ENCODE assay signal across 8 cellular contexts in the genomic region with DNA sequence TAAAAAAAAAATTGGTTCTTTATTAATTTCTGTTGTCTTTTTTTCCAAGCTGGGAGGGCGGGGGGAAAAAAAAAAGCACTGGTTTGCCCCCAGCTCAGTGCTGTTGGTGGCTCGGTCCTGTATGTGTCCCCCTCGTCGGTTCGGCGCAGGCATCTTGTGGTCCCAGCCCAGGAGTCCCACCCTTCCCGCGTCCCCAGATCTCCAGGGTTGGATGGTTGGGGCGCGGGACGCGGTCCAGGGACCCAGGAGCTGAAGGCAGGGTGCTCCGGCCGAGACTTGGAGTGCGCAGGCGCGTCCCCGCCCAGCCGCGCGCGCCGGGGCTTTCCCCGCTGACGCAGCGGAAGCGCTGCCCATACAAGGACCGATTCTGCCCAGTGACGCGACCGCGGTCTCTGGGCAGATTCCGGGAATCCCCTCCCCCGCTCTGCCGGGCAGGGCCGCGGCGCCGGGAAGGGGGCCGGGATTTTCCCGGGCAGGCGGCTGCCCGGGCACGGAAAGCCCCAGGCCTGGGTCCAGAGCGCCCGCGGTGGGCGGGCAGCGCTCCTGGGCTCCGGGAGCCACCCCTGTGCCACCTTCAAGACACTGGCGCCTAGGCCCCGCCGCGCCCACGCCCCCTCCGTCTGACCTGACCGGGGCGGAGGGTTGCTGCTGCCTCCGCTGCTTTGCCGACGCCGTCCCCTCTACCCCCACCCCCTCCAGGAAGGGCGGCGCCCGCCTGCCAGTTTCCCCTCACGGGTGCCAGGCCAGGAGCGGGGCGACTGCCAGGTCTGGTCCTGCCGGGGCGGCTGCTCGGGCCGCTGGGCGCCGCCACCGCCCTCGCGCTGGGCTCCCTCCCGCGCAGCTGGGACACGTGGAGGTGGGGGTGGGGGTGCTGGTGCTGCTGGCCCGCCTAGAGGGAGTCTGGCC. TPM values are rescaled to one million over a fixed set of nuclear protein-coding genes. Genes with fewer than 3 reads are reported as not detected.
A peak's percentile ranks its signal among the peaks of the same experiment; 100 is the strongest.
DNase-seq lines count a peak whose midpoint lies in the region; ATAC-seq and TF ChIP-seq lines count a peak whose summit lies in the region.

No MANE protein-coding gene starts in this region.

- peak overlapping the region; percentile 64 for H2AFZ ChIP-seq in PC-3 (ENCODE audit: low read length)

- no peaks in the 10 kb centered on the region for H3K9me3 ChIP-seq in BLaER1
- no peaks in the 10 kb centered on the region for H3K9me3 ChIP-seq in PC-3 (ENCODE audit: low read length)
- no peaks in the 10 kb centered on the region for H3K9me3 ChIP-seq in esophagus (ENCODE audit: control insufficient read depth in 2 of 2, insufficient read depth in 1 of 2, low read depth in 1 of 2, low read length in 1 of 2)
- no peaks in the 10 kb centered on the region for H3K9me3 ChIP-seq in muscle layer of colon (ENCODE audit: low read length)

- peaks cover 12% of the 10 kb centered on the region for H3F3A ChIP-seq in PC-3 (ENCODE audit: low read length, unreplicated experiment)

- POLR2A ChIA-PET in PC-3 (lab: Charles Lee; ENCODE audit: unreplicated experiment), result interaction anchor here (0.6 to 1.0 kb wide), 7 partner anchors 28 to 1562 kb away, joined by 3 to 6 read pairs (median 5); a partner anchor contains a TSS

- peak; percentile 26 for ATAC-seq in GM19351 (IDR thresholded peaks at IDR 0.05; ENCODE audit: unreplicated experiment)
- ATAC-seq in PC-3, result peak; percentile 35

- H3K4me2 ChIP-seq in BLaER1 (peak overlapping the region; percentile 98), PC-3 (ENCODE audit: low read length) (peak overlapping the region; percentile 92)

- H4K20me1 ChIP-seq in BLaER1, result peaks cover 25% of the 10 kb centered on the region
- H4K20me1 ChIP-seq in PC-3 (ENCODE audit: low read length), result peaks cover 16% of the 10 kb centered on the region

- H3K9ac ChIP-seq in BLaER1 (peak overlapping the region; percentile 91), PC-3 (ENCODE audit: low read length) (peak overlapping the region; percentile 89), muscle layer of colon (ENCODE audit: low read length) (peak overlapping the region; percentile 99)

- H3K36me3 ChIP-seq in BLaER1 (peaks cover 19% of the 10 kb centered on the region), PC-3 (ENCODE audit: low read depth, low read length) (no peaks in the 10 kb centered on the region; the same call in 1 of the 2 replicates), esophagus (ENCODE audit: control insufficient read depth in 2 of 2, insufficient read depth in 2 of 2, low read length in 1 of 2) (peaks cover 0 to 4% of the 10 kb centered on the region in 2 donors), muscle layer of colon (ENCODE audit: insufficient read depth, low read length) (peaks cover 7% of the 10 kb centered on the region)

- H3K27ac ChIP-seq in BLaER1, result peak overlapping the region; percentile 95
- peak overlapping the region; percentile 95 for H3K27ac ChIP-seq in PC-3 (ENCODE audit: low read length)
- H3K27ac ChIP-seq in esophagus (ENCODE audit: low read depth in 2 of 2, low read length in 1 of 2), result peak overlapping the region; percentile 99 to 100
- H3K27ac ChIP-seq in muscle layer of colon (ENCODE audit: low read depth, low read length), result peak overlapping the region; percentile 99

- H3K79me2 ChIP-seq in PC-3 (ENCODE audit: low read length), result peaks cover 21% of the 10 kb centered on the region

- DNase-seq in HuH-7 (ENCODE audit: low spot score) (peak; percentile 96), PC-3 (peak; percentile 99)
- DNase-seq in activated T-cell treated with anti-CD3 and anti-CD28 coated beads, Interleukin-2, amount 50 U/mL, for 48 hours, result peak; percentile 94 to 97
- DNase-seq in stimulated activated CD8-positive, alpha-beta memory T cell treated with anti-CD3 and anti-CD28 coated beads, Interleukin-7, amount 100 ng/mL, for 1 hour (ENCODE audit: low read depth in 2 of 2), result peak; percentile 85 to 91

- 0 to 1% methylated on average over 74 to 81 of the region's 81 CpGs for WGBS in esophagus, 2 donors

- no peaks in the 10 kb centered on the region for H3K27me3 ChIP-seq in BLaER1
- H3K27me3 ChIP-seq in PC-3 (ENCODE audit: low read length), result no peaks in the 10 kb centered on the region
- H3K27me3 ChIP-seq in esophagus (ENCODE audit: control insufficient read depth in 1 of 2, insufficient read depth in 2 of 2, low read length in 2 of 2), result no peaks in the 10 kb centered on the region
- no peaks in the 10 kb centered on the region for H3K27me3 ChIP-seq in muscle layer of colon (ENCODE audit: control insufficient read depth in 1 of 2, insufficient read depth in 2 of 2, low read length in 2 of 2)

- H3K4me3 ChIP-seq in BLaER1 (peak overlapping the region; percentile 95), PC-3 (ENCODE audit: low read length) (peak overlapping the region; percentile 90), esophagus (ENCODE audit: low read depth in 1 of 2, low read length in 2 of 2) (peak overlapping the region; percentile 96 to 99), muscle layer of colon (ENCODE audit: low read depth in 1 of 2, low read length in 2 of 2) (peak overlapping the region; percentile 82 to 90)

- peak; percentile 33; the same call in 1 of the 2 replicates for TF ChIP-seq CTCF in PC-3 (conservative IDR thresholded peaks at IDR 0.05; ENCODE audit: low read depth, low read length)

- CTCF ChIA-PET in PC-3 (lab: Charles Lee), result interaction anchor here (0.5 to 1.1 kb wide), 3 partner anchors 16 to 60 kb away, joined by 4 to 8 read pairs (median 5); no protein-coding TSS in a partner anchor

- no peaks in the 10 kb centered on the region for H3K9me2 ChIP-seq in PC-3 (replicated peaks; ENCODE audit: low read length)

- intact Hi-C loops in PC-3 (cut with micrococcal nuclease), result no loop called here

- H3K4me1 ChIP-seq in BLaER1 (peaks cover 46% of the 10 kb centered on the region), PC-3 (ENCODE audit: insufficient read depth, low read length) (peaks cover 36% of the 10 kb centered on the region), esophagus (ENCODE audit: control insufficient read depth in 2 of 2, insufficient read depth in 2 of 2, low read length in 1 of 2) (peaks cover 0 to under 1% of the 10 kb centered on the region in 2 donors), muscle layer of colon (ENCODE audit: insufficient read depth, low read length) (peaks cover 24% of the 10 kb centered on the region)

- no TSS peak for BruUV-seq in PC-3 (replicated peaks; lab: Mats Ljungman, UMichigan)

RNA-seq across cellular contexts. Expression of a gene that starts 2.3 kb away (rescaled TPM):
- 343 and 391 TPM in 2 replicates for total RNA-seq in PC-3 (2014; rRNA removed)
- 100 to 1,000 TPM; 175 to 339 TPM for polyA plus RNA-seq in esophagus

RNA-seq across cellular contexts. Expression of a gene that starts 8.1 kb away (rescaled TPM):
- total RNA-seq in PC-3 (2014; rRNA removed), result 729 and 746 TPM in 2 replicates
- 100 to 1,000 TPM; 157 to 323 TPM for polyA plus RNA-seq in esophagus

RNA-seq across cellular contexts. Expression of a gene that starts 8.3 kb away (rescaled TPM):
- not detected in 2 replicates for total RNA-seq in PC-3 (2014; rRNA removed)
- polyA plus RNA-seq in esophagus, result 1 to 10 TPM; 2.8 to 8.4 TPM

RNA-seq across cellular contexts. Expression of a gene that starts 12.8 kb away (rescaled TPM):
- 118 and 120 TPM in 2 replicates for total RNA-seq in PC-3 (2014; rRNA removed)
- polyA plus RNA-seq in esophagus, result 10 to 100 TPM in 1 of 2 donors, 1 to 10 TPM in 1; 6.9 to 20.8 TPM

RNA-seq across cellular contexts. Expression of a gene that starts 18.2 kb away (rescaled TPM):
- 95.2 and 95.7 TPM in 2 replicates for total RNA-seq in PC-3 (2014; rRNA removed)
- polyA plus RNA-seq in esophagus, result 100 to 1,000 TPM in 1 of 2 donors, 10 to 100 TPM in 1; 47.9 to 103 TPM

Comparison
In these comparisons a context has a peak if more than half of its experiments do, and no peak if none do; other contexts are left out.
1. Peak in every context shown above with its lines: DNase-seq, ATAC-seq, H3K4me3 ChIP-seq and H3K27ac ChIP-seq.